Comparison of ENCODE assay signal across 2 cellular contexts in the genomic region with DNA sequence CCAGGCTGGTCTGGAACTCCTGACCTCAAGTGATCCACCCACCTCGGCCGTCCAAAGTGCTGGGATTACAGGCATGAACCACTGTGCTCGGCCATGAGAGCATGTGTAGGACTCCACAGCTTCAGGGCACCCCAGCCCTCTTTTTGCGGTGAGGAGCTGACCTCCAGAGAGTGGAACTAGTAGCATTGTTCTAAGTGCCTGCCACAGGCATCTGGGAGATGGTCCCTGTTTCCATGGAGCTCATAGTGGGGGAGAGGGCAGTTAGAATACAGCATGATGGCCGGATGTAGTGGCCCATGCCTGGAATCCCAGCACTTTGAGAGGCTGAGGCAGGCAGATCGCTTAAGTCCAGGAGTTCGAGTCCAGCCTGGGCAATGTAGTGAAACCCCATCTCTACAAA.
TF ChIP-seq lines count a peak whose summit lies in the region.

No MANE protein-coding gene starts in this region.

TF ChIP-seq in IMR-90, 13 proteins besides CTCF, POLR2A, EP300 and RAD21:
- TF ChIP-seq ELK1 (IDR thresholded peaks at IDR 0.05; ENCODE audit: borderline replicate concordance, low read depth, low read length) (no peak), MAFK (IDR thresholded peaks at IDR 0.05; ENCODE audit: low read depth, low read length) (no peak), SMC3 (IDR thresholded peaks at IDR 0.05; ENCODE audit: low read depth, low read length) (no peak), RFX5 (IDR thresholded peaks at IDR 0.05; ENCODE audit: low read depth, low read length) (no peak), MXI1 (IDR thresholded peaks at IDR 0.05; ENCODE audit: borderline replicate concordance, low read depth, low read length) (no peak), CHD1 (IDR thresholded peaks at IDR 0.05; ENCODE audit: low read depth, low read length) (no peak), NFE2L2 (IDR thresholded peaks at IDR 0.05; ENCODE audit: low read depth, low read length) (no peak), MAZ (IDR thresholded peaks at IDR 0.05; ENCODE audit: borderline replicate concordance, low read depth, low read length) (no peak), BHLHE40 (IDR thresholded peaks at IDR 0.05; ENCODE audit: low read depth, low read length) (no peak), CEBPB (IDR thresholded peaks at IDR 0.05; ENCODE audit: low read depth, low read length) (no peak), RCOR1 (IDR thresholded peaks at IDR 0.05; ENCODE audit: insufficient replicate concordance, low read length) (no peak), FOS (IDR thresholded peaks at IDR 0.05; ENCODE audit: low read depth, low read length) (no peak)
- TF ChIP-seq, protein P1, sequence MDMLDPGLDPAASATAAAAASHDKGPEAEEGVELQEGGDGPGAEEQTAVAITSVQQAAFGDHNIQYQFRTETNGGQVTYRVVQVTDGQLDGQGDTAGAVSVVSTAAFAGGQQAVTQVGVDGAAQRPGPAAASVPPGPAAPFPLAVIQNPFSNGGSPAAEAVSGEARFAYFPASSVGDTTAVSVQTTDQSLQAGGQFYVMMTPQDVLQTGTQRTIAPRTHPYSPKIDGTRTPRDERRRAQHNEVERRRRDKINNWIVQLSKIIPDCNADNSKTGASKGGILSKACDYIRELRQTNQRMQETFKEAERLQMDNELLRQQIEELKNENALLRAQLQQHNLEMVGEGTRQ (IDR thresholded peaks at IDR 0.05; ENCODE audit: low read depth, low read length), result no peak

TF ChIP-seq in SK-N-SH, 30 proteins besides CTCF, POLR2A, EP300 and RAD21:
- TF ChIP-seq NRF1 (IDR thresholded peaks at IDR 0.05; ENCODE audit: low read depth, low read length) (no peak), JUND (IDR thresholded peaks at IDR 0.05) (no peak), RXRA (IDR thresholded peaks at IDR 0.05; ENCODE audit: borderline replicate concordance, low read depth) (no peak)
TF ChIP-seq in SK-N-SH: peak in this region for 0.
